1 cellular context compared by ENCODE assay signal in genomic region chr3:32794487-32795308, GRCh38.
TF ChIP-seq lines count a peak whose summit lies in the region.

No MANE protein-coding gene starts in this region.

TF ChIP-seq in HepG2, 621 proteins besides CTCF, POLR2A, EP300 and RAD21 (continued from another document and continues in another):
- TF ChIP-seq THAP9 (CRISPR knock-in tag; IDR thresholded peaks at IDR 0.05; ENCODE audit: borderline replicate concordance) (peak; percentile 46; the same call in 1 of the 2 replicates), ZSCAN12 (CRISPR knock-in tag; IDR thresholded peaks at IDR 0.05) (no peak), BORCS8-MEF2B (CRISPR knock-in tag; IDR thresholded peaks at IDR 0.05) (peak; percentile 69; the same call in 1 of the 2 replicates), ARNT2 (CRISPR knock-in tag; IDR thresholded peaks at IDR 0.05; ENCODE audit: low read depth) (no peak), ZNF83 (CRISPR knock-in tag; IDR thresholded peaks at IDR 0.05; ENCODE audit: borderline replicate concordance) (no peak), STAT5B (CRISPR knock-in tag; IDR thresholded peaks at IDR 0.05) (no peak), CREBL2 (CRISPR knock-in tag; IDR thresholded peaks at IDR 0.05; ENCODE audit: borderline replicate concordance) (no peak), PBX3 (CRISPR knock-in tag; IDR thresholded peaks at IDR 0.05; ENCODE audit: borderline replicate concordance) (no peak; the same call in 1 of the 2 replicates), MLLT10 (CRISPR knock-in tag; IDR thresholded peaks at IDR 0.05) (no peak), POGZ (CRISPR knock-in tag; IDR thresholded peaks at IDR 0.05) (peak; percentile 14; the same call in 1 of the 2 replicates), ZNF510 (CRISPR knock-in tag; IDR thresholded peaks at IDR 0.05; ENCODE audit: low read depth) (no peak), ZNF782 (CRISPR knock-in tag; IDR thresholded peaks at IDR 0.05; ENCODE audit: borderline replicate concordance) (peak; percentile 49; the same call in 1 of the 2 replicates), HDAC1 (CRISPR knock-in tag; IDR thresholded peaks at IDR 0.05) (peak; percentile 30; the same call in 1 of the 2 replicates), POLR2AphosphoS5 (IDR thresholded peaks at IDR 0.05; ENCODE audit: low read depth, low read length) (no peak), NFE2L2 (IDR thresholded peaks at IDR 0.05; ENCODE audit: low read length) (peak; percentile 3; the same call in 1 of the 2 replicates), CSRNP1 (CRISPR knock-in tag; IDR thresholded peaks at IDR 0.05) (no peak), TFDP2 (CRISPR knock-in tag; IDR thresholded peaks at IDR 0.05) (no peak), ZNF737 (CRISPR knock-in tag; IDR thresholded peaks at IDR 0.05; ENCODE audit: borderline replicate concordance) (no peak), RFX5 (IDR thresholded peaks at IDR 0.05; ENCODE audit: low read depth, low read length) (no peak), MED8 (CRISPR knock-in tag; IDR thresholded peaks at IDR 0.05; ENCODE audit: insufficient replicate concordance) (no peak), MAFG (CRISPR knock-in tag; IDR thresholded peaks at IDR 0.05) (no peak), CAMTA2 (CRISPR knock-in tag; IDR thresholded peaks at IDR 0.05; ENCODE audit: borderline replicate concordance) (no peak), MTERF4 (CRISPR knock-in tag; IDR thresholded peaks at IDR 0.05) (no peak; the same call in 1 of the 2 replicates), HNF1A (IDR thresholded peaks at IDR 0.05; ENCODE audit: low read depth) (peak; percentile 61), HNF1A (CRISPR knock-in tag; IDR thresholded peaks at IDR 0.05; ENCODE audit: borderline replicate concordance) (peak; percentile 61; the same call in 1 of the 2 replicates), NFYC (CRISPR knock-in tag; IDR thresholded peaks at IDR 0.05) (no peak), RERE (CRISPR knock-in tag; IDR thresholded peaks at IDR 0.05; ENCODE audit: low read depth) (peak; percentile 62; the same call in 1 of the 2 replicates), GPBP1L1 (CRISPR knock-in tag; IDR thresholded peaks at IDR 0.05) (no peak), KDM5A (IDR thresholded peaks at IDR 0.05; ENCODE audit: borderline replicate concordance, low read length) (no peak), SP5 (CRISPR knock-in tag; IDR thresholded peaks at IDR 0.05; ENCODE audit: borderline replicate concordance, low read depth) (peak; percentile 44; the same call in 1 of the 2 replicates), ZNF629 (CRISPR knock-in tag; conservative IDR thresholded peaks at IDR 0.05) (0 out of 2 replicates have a peak, but pooled peaks have one; percentile 8), ZNF850 (CRISPR knock-in tag; conservative IDR thresholded peaks at IDR 0.05) (no peak), ARNTL (CRISPR knock-in tag; IDR thresholded peaks at IDR 0.05) (no peak), SKIL (CRISPR knock-in tag; IDR thresholded peaks at IDR 0.05; ENCODE audit: borderline replicate concordance) (peak; percentile 62; the same call in 1 of the 2 replicates), SUZ12 (IDR thresholded peaks at IDR 0.05; ENCODE audit: low read depth, low read length) (no peak), ZNF260 (CRISPR knock-in tag; IDR thresholded peaks at IDR 0.05; ENCODE audit: borderline replicate concordance, low read depth) (no peak), ZNF552 (CRISPR knock-in tag; IDR thresholded peaks at IDR 0.05; ENCODE audit: borderline replicate concordance) (no peak), DR1 (CRISPR knock-in tag; IDR thresholded peaks at IDR 0.05) (no peak)
